1 cellular context compared by ENCODE assay signal in the genomic region with DNA sequence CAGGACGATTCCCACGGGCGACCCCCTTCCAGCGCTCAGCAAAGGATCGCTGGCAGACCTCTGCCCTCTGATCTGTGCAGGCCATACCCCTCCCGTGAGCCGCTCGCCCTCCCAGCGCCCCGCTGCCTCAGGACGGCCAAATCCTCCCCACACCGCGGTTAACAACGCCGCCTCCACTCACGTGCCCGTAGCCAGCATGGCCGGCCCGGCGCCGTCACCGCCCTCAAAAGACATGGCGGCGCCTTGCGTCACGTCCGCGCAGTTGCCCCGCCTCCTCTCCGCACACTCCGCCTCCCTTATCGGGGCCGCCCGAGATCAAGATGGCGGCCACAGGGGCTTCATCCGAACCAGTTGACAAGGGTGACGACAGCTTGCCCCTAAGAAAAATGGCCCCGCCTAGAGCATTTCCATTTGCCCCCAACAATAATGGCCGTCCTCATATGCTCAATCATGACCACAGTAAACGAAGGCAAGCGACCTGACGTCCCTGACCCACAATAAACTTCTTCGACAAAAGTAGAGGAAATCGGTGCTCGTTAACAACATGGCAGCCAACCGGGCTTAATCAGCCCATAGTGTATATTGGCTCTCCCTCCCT.
TF ChIP-seq lines count a peak whose summit lies in the region.

No MANE protein-coding gene starts in this region.

TF ChIP-seq in K562, 482 proteins besides CTCF, POLR2A, EP300 and RAD21 (continued from another document and continues in another):
- TF ChIP-seq, protein P1, sequence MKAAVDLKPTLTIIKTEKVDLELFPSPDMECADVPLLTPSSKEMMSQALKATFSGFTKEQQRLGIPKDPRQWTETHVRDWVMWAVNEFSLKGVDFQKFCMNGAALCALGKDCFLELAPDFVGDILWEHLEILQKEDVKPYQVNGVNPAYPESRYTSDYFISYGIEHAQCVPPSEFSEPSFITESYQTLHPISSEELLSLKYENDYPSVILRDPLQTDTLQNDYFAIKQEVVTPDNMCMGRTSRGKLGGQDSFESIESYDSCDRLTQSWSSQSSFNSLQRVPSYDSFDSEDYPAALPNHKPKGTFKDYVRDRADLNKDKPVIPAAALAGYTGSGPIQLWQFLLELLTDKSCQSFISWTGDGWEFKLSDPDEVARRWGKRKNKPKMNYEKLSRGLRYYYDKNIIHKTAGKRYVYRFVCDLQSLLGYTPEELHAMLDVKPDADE (conservative IDR thresholded peaks at IDR 0.05; ENCODE audit: control insufficient read depth, low read depth, low read length) = peak; percentile 80; the same call in 1 of the 2 replicates
- 0 out of 2 replicates have a peak, but pooled peaks have one; percentile 32 for TF ChIP-seq NR2F6 (CRISPR knock-in tag; IDR thresholded peaks at IDR 0.05)
- TF ChIP-seq ZNF197 (CRISPR knock-in tag; IDR thresholded peaks at IDR 0.05; ENCODE audit: low read depth) = peak; percentile 96
- peak; percentile 95 for TF ChIP-seq GABPA (tag; conservative IDR thresholded peaks at IDR 0.05; ENCODE audit: low read depth)
- TF ChIP-seq FOXK2 (conservative IDR thresholded peaks at IDR 0.05 in 1 of 2, IDR thresholded peaks at IDR 0.05 in 1 of 2; ENCODE audit: low read depth in 2 of 2) = peak in 1 of 2 experiments; percentile 30; a peak in 1 of 4 replicates
- peak; percentile 66; the same call in 1 of the 2 replicates for TF ChIP-seq MEF2D (tag; conservative IDR thresholded peaks at IDR 0.05; ENCODE audit: low read depth)
- TF ChIP-seq, protein P2, sequence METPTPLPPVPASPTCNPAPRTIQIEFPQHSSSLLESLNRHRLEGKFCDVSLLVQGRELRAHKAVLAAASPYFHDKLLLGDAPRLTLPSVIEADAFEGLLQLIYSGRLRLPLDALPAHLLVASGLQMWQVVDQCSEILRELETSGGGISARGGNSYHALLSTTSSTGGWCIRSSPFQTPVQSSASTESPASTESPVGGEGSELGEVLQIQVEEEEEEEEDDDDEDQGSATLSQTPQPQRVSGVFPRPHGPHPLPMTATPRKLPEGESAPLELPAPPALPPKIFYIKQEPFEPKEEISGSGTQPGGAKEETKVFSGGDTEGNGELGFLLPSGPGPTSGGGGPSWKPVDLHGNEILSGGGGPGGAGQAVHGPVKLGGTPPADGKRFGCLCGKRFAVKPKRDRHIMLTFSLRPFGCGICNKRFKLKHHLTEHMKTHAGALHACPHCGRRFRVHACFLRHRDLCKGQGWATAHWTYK (CRISPR knock-in tag; IDR thresholded peaks at IDR 0.05) = peak; percentile 13
- no peak; the same call in 1 of the 2 replicates for TF ChIP-seq NR4A1 (CRISPR knock-in tag; IDR thresholded peaks at IDR 0.05)
- TF ChIP-seq NR4A1 (tag; IDR thresholded peaks at IDR 0.05) = peak; percentile 43; the same call in 1 of the 2 replicates
- TF ChIP-seq ZBED1 (IDR thresholded peaks at IDR 0.05) = 0 out of 2 replicates have a peak, but pooled peaks have one; percentile 58
- peak; percentile 99; the same call in 1 of the 2 replicates for TF ChIP-seq NFRKB (IDR thresholded peaks at IDR 0.05; ENCODE audit: low read depth)
- TF ChIP-seq, protein P3, sequence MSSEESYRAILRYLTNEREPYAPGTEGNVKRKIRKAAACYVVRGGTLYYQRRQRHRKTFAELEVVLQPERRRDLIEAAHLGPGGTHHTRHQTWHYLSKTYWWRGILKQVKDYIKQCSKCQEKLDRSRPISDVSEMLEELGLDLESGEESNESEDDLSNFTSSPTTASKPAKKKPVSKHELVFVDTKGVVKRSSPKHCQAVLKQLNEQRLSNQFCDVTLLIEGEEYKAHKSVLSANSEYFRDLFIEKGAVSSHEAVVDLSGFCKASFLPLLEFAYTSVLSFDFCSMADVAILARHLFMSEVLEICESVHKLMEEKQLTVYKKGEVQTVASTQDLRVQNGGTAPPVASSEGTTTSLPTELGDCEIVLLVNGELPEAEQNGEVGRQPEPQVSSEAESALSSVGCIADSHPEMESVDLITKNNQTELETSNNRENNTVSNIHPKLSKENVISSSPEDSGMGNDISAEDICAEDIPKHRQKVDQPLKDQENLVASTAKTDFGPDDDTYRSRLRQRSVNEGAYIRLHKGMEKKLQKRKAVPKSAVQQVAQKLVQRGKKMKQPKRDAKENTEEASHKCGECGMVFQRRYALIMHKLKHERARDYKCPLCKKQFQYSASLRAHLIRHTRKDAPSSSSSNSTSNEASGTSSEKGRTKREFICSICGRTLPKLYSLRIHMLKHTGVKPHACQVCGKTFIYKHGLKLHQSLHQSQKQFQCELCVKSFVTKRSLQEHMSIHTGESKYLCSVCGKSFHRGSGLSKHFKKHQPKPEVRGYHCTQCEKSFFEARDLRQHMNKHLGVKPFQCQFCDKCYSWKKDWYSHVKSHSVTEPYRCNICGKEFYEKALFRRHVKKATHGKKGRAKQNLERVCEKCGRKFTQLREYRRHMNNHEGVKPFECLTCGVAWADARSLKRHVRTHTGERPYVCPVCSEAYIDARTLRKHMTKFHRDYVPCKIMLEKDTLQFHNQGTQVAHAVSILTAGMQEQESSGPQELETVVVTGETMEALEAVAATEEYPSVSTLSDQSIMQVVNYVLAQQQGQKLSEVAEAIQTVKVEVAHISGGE (CRISPR knock-in tag; IDR thresholded peaks at IDR 0.05) = peak in 1 of 3 experiments; percentile 60; a peak in 1 of 6 replicates
- TF ChIP-seq SMARCA4 (IDR thresholded peaks at IDR 0.05) = no peak
- no peak for TF ChIP-seq PTTG1 (tag; IDR thresholded peaks at IDR 0.05; ENCODE audit: low read depth)
- TF ChIP-seq SIX5 (IDR thresholded peaks at IDR 0.05; ENCODE audit: borderline replicate concordance in 1 of 2, insufficient read depth in 1 of 2, low read depth in 1 of 2, low read length in 2 of 2) = peak; percentile 63 to 74; a peak in 3 of 4 replicates
- peak; percentile 81 for TF ChIP-seq HNRNPLL (IDR thresholded peaks at IDR 0.05; ENCODE audit: low read depth, low read length, poor library complexity, severe bottlenecking)
- TF ChIP-seq ZNF354B (CRISPR knock-in tag; IDR thresholded peaks at IDR 0.05) = no peak
- TF ChIP-seq JUN (IDR thresholded peaks at IDR 0.05; ENCODE audit: borderline replicate concordance, low read depth, low read length) = peak; percentile 75
- 0 out of 2 replicates have a peak, but pooled peaks have one; percentile 12 for TF ChIP-seq JUN (CRISPR knock-in tag; IDR thresholded peaks at IDR 0.05; ENCODE audit: borderline replicate concordance)
- TF ChIP-seq ZNF584 (CRISPR knock-in tag; IDR thresholded peaks at IDR 0.05; ENCODE audit: low read depth) = peak; percentile 98
- TF ChIP-seq SMAD1 (IDR thresholded peaks at IDR 0.05; ENCODE audit: low read depth, low read length, partially characterized antibody) = no peak
- no peak; the same call in 1 of the 2 replicates for TF ChIP-seq ZC3H4 (CRISPR knock-in tag; IDR thresholded peaks at IDR 0.05; ENCODE audit: borderline replicate concordance)
- 0 out of 2 replicates have a peak, but pooled peaks have one; percentile 14 for TF ChIP-seq POLR2AphosphoS5 (IDR thresholded peaks at IDR 0.05; ENCODE audit: control insufficient read depth, insufficient read depth, low read depth, low read length)
- peak; percentile 76; the same call in 1 of the 2 replicates for TF ChIP-seq SMARCA5 (IDR thresholded peaks at IDR 0.05)
- TF ChIP-seq, protein P4, sequence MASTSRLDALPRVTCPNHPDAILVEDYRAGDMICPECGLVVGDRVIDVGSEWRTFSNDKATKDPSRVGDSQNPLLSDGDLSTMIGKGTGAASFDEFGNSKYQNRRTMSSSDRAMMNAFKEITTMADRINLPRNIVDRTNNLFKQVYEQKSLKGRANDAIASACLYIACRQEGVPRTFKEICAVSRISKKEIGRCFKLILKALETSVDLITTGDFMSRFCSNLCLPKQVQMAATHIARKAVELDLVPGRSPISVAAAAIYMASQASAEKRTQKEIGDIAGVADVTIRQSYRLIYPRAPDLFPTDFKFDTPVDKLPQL (IDR thresholded peaks at IDR 0.05; ENCODE audit: extremely low read depth, insufficient read length) = no peak
- TF ChIP-seq ZNF76 (CRISPR knock-in tag; IDR thresholded peaks at IDR 0.05; ENCODE audit: borderline replicate concordance) = peak; percentile 33; the same call in 1 of the 2 replicates
- TF ChIP-seq PTRF (tag; IDR thresholded peaks at IDR 0.05) = no peak
- TF ChIP-seq MYNN (IDR thresholded peaks at IDR 0.05) = 0 out of 2 replicates have a peak, but pooled peaks have one; percentile 33
- TF ChIP-seq MYNN (CRISPR knock-in tag; IDR thresholded peaks at IDR 0.05) = no peak
- TF ChIP-seq, protein P5, sequence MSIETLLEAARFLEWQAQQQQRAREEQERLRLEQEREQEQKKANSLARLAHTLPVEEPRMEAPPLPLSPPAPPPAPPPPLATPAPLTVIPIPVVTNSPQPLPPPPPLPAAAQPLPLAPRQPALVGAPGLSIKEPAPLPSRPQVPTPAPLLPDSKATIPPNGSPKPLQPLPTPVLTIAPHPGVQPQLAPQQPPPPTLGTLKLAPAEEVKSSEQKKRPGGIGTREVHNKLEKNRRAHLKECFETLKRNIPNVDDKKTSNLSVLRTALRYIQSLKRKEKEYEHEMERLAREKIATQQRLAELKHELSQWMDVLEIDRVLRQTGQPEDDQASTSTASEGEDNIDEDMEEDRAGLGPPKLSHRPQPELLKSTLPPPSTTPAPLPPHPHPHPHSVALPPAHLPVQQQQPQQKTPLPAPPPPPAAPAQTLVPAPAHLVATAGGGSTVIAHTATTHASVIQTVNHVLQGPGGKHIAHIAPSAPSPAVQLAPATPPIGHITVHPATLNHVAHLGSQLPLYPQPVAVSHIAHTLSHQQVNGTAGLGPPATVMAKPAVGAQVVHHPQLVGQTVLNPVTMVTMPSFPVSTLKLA (conservative IDR thresholded peaks at IDR 0.05) = peak; percentile 48 to 76
- TF ChIP-seq GATA2 (CRISPR knock-in tag; IDR thresholded peaks at IDR 0.05) = no peak
- peak; percentile 87 for TF ChIP-seq BHLHE40 (IDR thresholded peaks at IDR 0.05; ENCODE audit: low read length)
- TF ChIP-seq, protein P6, sequence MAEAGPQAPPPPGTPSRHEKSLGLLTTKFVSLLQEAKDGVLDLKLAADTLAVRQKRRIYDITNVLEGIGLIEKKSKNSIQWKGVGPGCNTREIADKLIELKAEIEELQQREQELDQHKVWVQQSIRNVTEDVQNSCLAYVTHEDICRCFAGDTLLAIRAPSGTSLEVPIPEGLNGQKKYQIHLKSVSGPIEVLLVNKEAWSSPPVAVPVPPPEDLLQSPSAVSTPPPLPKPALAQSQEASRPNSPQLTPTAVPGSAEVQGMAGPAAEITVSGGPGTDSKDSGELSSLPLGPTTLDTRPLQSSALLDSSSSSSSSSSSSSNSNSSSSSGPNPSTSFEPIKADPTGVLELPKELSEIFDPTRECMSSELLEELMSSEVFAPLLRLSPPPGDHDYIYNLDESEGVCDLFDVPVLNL (CRISPR knock-in tag; IDR thresholded peaks at IDR 0.05; ENCODE audit: low read depth) = 0 out of 2 replicates have a peak, but pooled peaks have one; percentile 40
- TF ChIP-seq, protein P7, sequence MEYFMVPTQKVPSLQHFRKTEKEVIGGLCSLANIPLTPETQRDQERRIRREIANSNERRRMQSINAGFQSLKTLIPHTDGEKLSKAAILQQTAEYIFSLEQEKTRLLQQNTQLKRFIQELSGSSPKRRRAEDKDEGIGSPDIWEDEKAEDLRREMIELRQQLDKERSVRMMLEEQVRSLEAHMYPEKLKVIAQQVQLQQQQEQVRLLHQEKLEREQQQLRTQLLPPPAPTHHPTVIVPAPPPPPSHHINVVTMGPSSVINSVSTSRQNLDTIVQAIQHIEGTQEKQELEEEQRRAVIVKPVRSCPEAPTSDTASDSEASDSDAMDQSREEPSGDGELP (CRISPR knock-in tag; IDR thresholded peaks at IDR 0.05; ENCODE audit: borderline replicate concordance) = 0 out of 2 replicates have a peak, but pooled peaks have one; percentile 69
- TF ChIP-seq, protein P8, sequence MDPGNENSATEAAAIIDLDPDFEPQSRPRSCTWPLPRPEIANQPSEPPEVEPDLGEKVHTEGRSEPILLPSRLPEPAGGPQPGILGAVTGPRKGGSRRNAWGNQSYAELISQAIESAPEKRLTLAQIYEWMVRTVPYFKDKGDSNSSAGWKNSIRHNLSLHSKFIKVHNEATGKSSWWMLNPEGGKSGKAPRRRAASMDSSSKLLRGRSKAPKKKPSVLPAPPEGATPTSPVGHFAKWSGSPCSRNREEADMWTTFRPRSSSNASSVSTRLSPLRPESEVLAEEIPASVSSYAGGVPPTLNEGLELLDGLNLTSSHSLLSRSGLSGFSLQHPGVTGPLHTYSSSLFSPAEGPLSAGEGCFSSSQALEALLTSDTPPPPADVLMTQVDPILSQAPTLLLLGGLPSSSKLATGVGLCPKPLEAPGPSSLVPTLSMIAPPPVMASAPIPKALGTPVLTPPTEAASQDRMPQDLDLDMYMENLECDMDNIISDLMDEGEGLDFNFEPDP (CRISPR knock-in tag; IDR thresholded peaks at IDR 0.05) = 0 out of 2 replicates have a peak, but pooled peaks have one; percentile 7
- peak; percentile 68; the same call in 1 of the 2 replicates for TF ChIP-seq XRCC5 (IDR thresholded peaks at IDR 0.05; ENCODE audit: low read depth, low read length)
- no peak for TF ChIP-seq BRF1 (IDR thresholded peaks at IDR 0.05; ENCODE audit: borderline replicate concordance, extremely low read depth, insufficient read length)
- peak; percentile 78 for TF ChIP-seq HMGN3 (IDR thresholded peaks at IDR 0.05; ENCODE audit: borderline replicate concordance, extremely low read depth, insufficient read length, low read depth, low read length)
- no peak for TF ChIP-seq ZNF133 (CRISPR knock-in tag; IDR thresholded peaks at IDR 0.05)
- TF ChIP-seq, protein P9, sequence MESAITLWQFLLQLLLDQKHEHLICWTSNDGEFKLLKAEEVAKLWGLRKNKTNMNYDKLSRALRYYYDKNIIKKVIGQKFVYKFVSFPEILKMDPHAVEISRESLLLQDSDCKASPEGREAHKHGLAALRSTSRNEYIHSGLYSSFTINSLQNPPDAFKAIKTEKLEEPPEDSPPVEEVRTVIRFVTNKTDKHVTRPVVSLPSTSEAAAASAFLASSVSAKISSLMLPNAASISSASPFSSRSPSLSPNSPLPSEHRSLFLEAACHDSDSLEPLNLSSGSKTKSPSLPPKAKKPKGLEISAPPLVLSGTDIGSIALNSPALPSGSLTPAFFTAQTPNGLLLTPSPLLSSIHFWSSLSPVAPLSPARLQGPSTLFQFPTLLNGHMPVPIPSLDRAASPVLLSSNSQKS (CRISPR knock-in tag; IDR thresholded peaks at IDR 0.05) = 0 out of 2 replicates have a peak, but pooled peaks have one; percentile 17
- TF ChIP-seq CREM (IDR thresholded peaks at IDR 0.05; ENCODE audit: low read depth) = peak; percentile 98
- TF ChIP-seq CTBP1 (IDR thresholded peaks at IDR 0.05; ENCODE audit: borderline replicate concordance) = 0 out of 2 replicates have a peak, but pooled peaks have one; percentile 15
- TF ChIP-seq, protein P10, sequence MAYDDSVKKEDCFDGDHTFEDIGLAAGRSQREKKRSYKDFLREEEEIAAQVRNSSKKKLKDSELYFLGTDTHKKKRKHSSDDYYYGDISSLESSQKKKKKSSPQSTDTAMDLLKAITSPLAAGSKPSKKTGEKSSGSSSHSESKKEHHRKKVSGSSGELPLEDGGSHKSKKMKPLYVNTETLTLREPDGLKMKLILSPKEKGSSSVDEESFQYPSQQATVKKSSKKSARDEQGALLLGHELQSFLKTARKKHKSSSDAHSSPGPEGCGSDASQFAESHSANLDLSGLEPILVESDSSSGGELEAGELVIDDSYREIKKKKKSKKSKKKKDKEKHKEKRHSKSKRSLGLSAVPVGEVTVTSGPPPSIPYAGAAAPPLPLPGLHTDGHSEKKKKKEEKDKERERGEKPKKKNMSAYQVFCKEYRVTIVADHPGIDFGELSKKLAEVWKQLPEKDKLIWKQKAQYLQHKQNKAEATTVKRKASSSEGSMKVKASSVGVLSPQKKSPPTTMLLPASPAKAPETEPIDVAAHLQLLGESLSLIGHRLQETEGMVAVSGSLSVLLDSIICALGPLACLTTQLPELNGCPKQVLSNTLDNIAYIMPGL (CRISPR knock-in tag; IDR thresholded peaks at IDR 0.05) = 0 out of 2 replicates have a peak, but pooled peaks have one; percentile 62
- TF ChIP-seq HCFC1 (IDR thresholded peaks at IDR 0.05; ENCODE audit: low read depth, low read length) = peak; percentile 92
- TF ChIP-seq ARNT (IDR thresholded peaks at IDR 0.05) = 0 out of 4 replicates have a peak, but pooled peaks of 1 of the 2 experiments have one; percentile 72
